In genomic region chr2:144332356-144333143, GRCh38 we compare ENCODE assay signal across 8 cellular contexts.
DNase-seq lines count a peak whose midpoint lies in the region; ATAC-seq, FAIRE-seq and TF ChIP-seq lines count a peak whose summit lies in the region.

No MANE protein-coding gene starts in this region.

- peak overlapping the region; percentile 82; the same call in 1 of the 2 replicates for H3K9ac ChIP-seq in KMS-11

- H3K4me1 Mint-ChIP-seq in natural killer cell: peaks cover 36 to 39% of the 10 kb centered on the region in 2 donors

- H3K27ac ChIP-seq in KMS-11: peak overlapping the region; percentile 90

- no peaks in the 10 kb centered on the region for H3K27me3 Mint-ChIP-seq in natural killer cell (ENCODE audit: low read depth in 2 of 2)

- TF ChIP-seq CTCF in KMS-11 (conservative IDR thresholded peaks at IDR 0.05; ENCODE audit: low read depth, low read length) (no peak), fibroblast of mammary gland (conservative IDR thresholded peaks at IDR 0.05; ENCODE audit: control insufficient read depth, insufficient read depth, low read depth, low read length) (no peak), natural killer cell (IDR thresholded peaks at IDR 0.05) (no peak)

- H3K4me2 ChIP-seq in KMS-11: peak overlapping the region; percentile 89

- DNase-seq in Daoy (ENCODE audit: low read depth) (peak; percentile 94), RCC 7860 (ENCODE audit: low spot score) (peak; percentile 89), fibroblast of mammary gland (ENCODE audit: low read depth) (peak; percentile 80), natural killer cell (peak; percentile 90)
- peak; percentile 64 to 84 for DNase-seq in activated T-helper 1 cell treated with anti-CD3 and anti-CD28 coated beads, Interleukin-2, amount 50 U/mL, for 16 hours (ENCODE audit: low read depth in 1 of 2, low spot score in 1 of 2)
- DNase-seq in stimulated activated naive CD4-positive, alpha-beta T cell (lab: John Stamatoyannopoulos, UW): peak; percentile 69 to 88 (median 80)

- H3K4me3 ChIP-seq in KMS-11 (IDR thresholded peaks at IDR 0.05; ENCODE audit: insufficient read depth, low read depth, low read length) (no peak overlapping the region), fibroblast of mammary gland (ENCODE audit: control insufficient read depth, low read depth, low read length) (peak overlapping the region; percentile 44)

- no peaks in the 10 kb centered on the region for H3K36me3 ChIP-seq in KMS-11 (ENCODE audit: insufficient read depth)

- H3K4me1 ChIP-seq in KMS-11 (ENCODE audit: low read depth, poor library complexity, severe bottlenecking): peaks cover 18% of the 10 kb centered on the region

- no peaks in the 10 kb centered on the region for H4K20me1 ChIP-seq in KMS-11 (ENCODE audit: insufficient read depth)

- ATAC-seq in GM21825 (IDR thresholded peaks at IDR 0.05; ENCODE audit: unreplicated experiment): peak; percentile 95
- peak; percentile 89 to 97 (median 90) for ATAC-seq in natural killer cell

- H3K9me3 Mint-ChIP-seq in natural killer cell: no peaks in the 10 kb centered on the region

- H3K27ac Mint-ChIP-seq in natural killer cell: peak overlapping the region; percentile 87 to 93

- intact Hi-C loops in natural killer cell (cut with micrococcal nuclease): loop anchor here (5.0 kb wide), 2 partner anchors 125 to 190 kb away; partner anchors contain the start of gene ZEB2

- no peaks in the 10 kb centered on the region for H3K27me3 ChIP-seq in KMS-11 (ENCODE audit: insufficient read depth, low read depth)

- no peak for FAIRE-seq in RCC 7860 (lab: Jason Lieb, UNC)

- H3K36me3 Mint-ChIP-seq in natural killer cell: no peaks in the 10 kb centered on the region

- no peaks in the 10 kb centered on the region for H3K79me2 ChIP-seq in KMS-11 (ENCODE audit: insufficient read depth, low read depth)

- peak overlapping the region; percentile 75 for H2AFZ ChIP-seq in KMS-11 (ENCODE audit: low read depth)

- peak overlapping the region; percentile 91 for H3K4me3 Mint-ChIP-seq in natural killer cell
